10 cellular contexts compared by ENCODE assay signal in genomic region chr19:1906985-1907562, GRCh38. TPM values are rescaled to one million over a fixed set of nuclear protein-coding genes. Genes with fewer than 3 reads are reported as not detected.
DNase-seq lines count a peak whose midpoint lies in the region; ATAC-seq and TF ChIP-seq lines count a peak whose summit lies in the region.
"Had no signal": no experiment of that assay in that cellular context is flagged by ENCODE, and none has a peak within 500 bp of the region (broad histone marks: within the 10 kb centered on the region; RNA-seq: fewer than 3 reads in every experiment).

No MANE protein-coding gene starts in this region.

- TF ChIP-seq CTCF in GM23338 (conservative IDR thresholded peaks at IDR 0.05; ENCODE audit: low read depth in 2 of 2): no peak
- no peak for TF ChIP-seq CTCF in adrenal gland (IDR thresholded peaks at IDR 0.05)
- no peak for TF ChIP-seq CTCF in neural progenitor cell (IDR thresholded peaks at IDR 0.05)
- no peak for TF ChIP-seq CTCF in left lung (IDR thresholded peaks at IDR 0.05)

- H3K27me3 Mint-ChIP-seq in GM23338 (ENCODE audit: insufficient read depth, low read depth, poor library complexity) (peaks cover 19% of the 10 kb centered on the region), neural progenitor cell (ENCODE audit: insufficient read depth, low read depth) (peaks cover 6% of the 10 kb centered on the region)

- no peak overlapping the region for H3K9ac ChIP-seq in neural progenitor cell

- peaks cover 12% of the 10 kb centered on the region for H3K36me3 Mint-ChIP-seq in GM23338 (ENCODE audit: low read depth)
- peaks cover 4% of the 10 kb centered on the region for H3K36me3 Mint-ChIP-seq in neural progenitor cell

- no peak overlapping the region for H2AFZ ChIP-seq in GM23338
- no peak overlapping the region for H2AFZ ChIP-seq in neural progenitor cell (replicated peaks)

- H3K4me3 Mint-ChIP-seq in GM23338 (peak overlapping the region; percentile 24; the same call in 1 of the 3 replicates), neural progenitor cell (peak overlapping the region; percentile 63)

- no peak overlapping the region for H3K27ac ChIP-seq in GM23338 (ENCODE audit: low read depth)
- peak overlapping the region in 3 of 5 donors; percentile 40 to 81 (median 74) for H3K27ac ChIP-seq in adrenal gland
- H3K27ac ChIP-seq in neural progenitor cell: no peak overlapping the region
- no peak overlapping the region for H3K27ac ChIP-seq in left lung

- H3K27ac Mint-ChIP-seq in GM23338: no peak overlapping the region
- peak overlapping the region; percentile 63 for H3K27ac Mint-ChIP-seq in neural progenitor cell

- H4K20me1 ChIP-seq in GM23338 (replicated peaks; ENCODE audit: insufficient read depth) (peaks cover 7% of the 10 kb centered on the region), neural progenitor cell (ENCODE audit: low read depth) (peaks cover 61% of the 10 kb centered on the region)

- H3K9me3 Mint-ChIP-seq in GM23338 (peaks cover 4% of the 10 kb centered on the region; the same call in 1 of the 3 replicates), neural progenitor cell (no peaks in the 10 kb centered on the region)

- 90 to 93% (median 92%) methylated on average over 8 to 10 of the region's 10 CpGs for WGBS in adrenal gland, 4 donors

- H3K79me2 ChIP-seq in GM23338 (replicated peaks; ENCODE audit: insufficient read depth) (peaks cover 64% of the 10 kb centered on the region), neural progenitor cell (ENCODE audit: low read depth) (peaks cover 65% of the 10 kb centered on the region)

- H3K36me3 ChIP-seq in GM23338 (ENCODE audit: insufficient read depth) (no peaks in the 10 kb centered on the region), adrenal gland (replicated peaks in 1 of 2) (peaks cover 0 to 1% of the 10 kb centered on the region in 2 donors), neural progenitor cell (no peaks in the 10 kb centered on the region), left lung (peaks cover 0 to 14% of the 10 kb centered on the region in 2 donors)

- H3K4me1 Mint-ChIP-seq in GM23338 (peaks cover 21% of the 10 kb centered on the region), neural progenitor cell (peaks cover 27% of the 10 kb centered on the region)

- H3K4me1 ChIP-seq in GM23338 (ENCODE audit: insufficient read depth) (peaks cover 12% of the 10 kb centered on the region), adrenal gland (replicated peaks in 1 of 2) (peaks cover 6 to 25% of the 10 kb centered on the region in 2 donors), neural progenitor cell (peaks cover 13% of the 10 kb centered on the region), left lung (peaks cover 13 to 74% of the 10 kb centered on the region in 2 donors)

- H3K27me3 ChIP-seq in GM23338 (ENCODE audit: insufficient read depth) (no peaks in the 10 kb centered on the region), adrenal gland (no peaks in the 10 kb centered on the region), neural progenitor cell (no peaks in the 10 kb centered on the region), left lung (no peaks in the 10 kb centered on the region)

- intact Hi-C loops in adrenal gland (cut with DNase I) (no loop called here), left lung (cut with DNase I) (no loop called here)

- ATAC-seq in GM23338 (no peak), left lung (no peak)
- ATAC-seq: activated CD4-positive, CD25-positive, alpha-beta regulatory T cell treated with anti-CD3 and anti-CD28 coated beads, Interleukin-2, amount 50 U/mL, for 24 hours had no signal

- no peaks in the 10 kb centered on the region for H3K9me2 ChIP-seq in GM23338 (ENCODE audit: insufficient read depth)

- TF ChIP-seq POLR2A in adrenal gland (IDR thresholded peaks at IDR 0.05): no peak

- no peak overlapping the region; the same call in 1 of the 2 replicates for H3K4me2 ChIP-seq in GM23338
- no peak overlapping the region for H3K4me2 ChIP-seq in neural progenitor cell

- DNase-seq in GM23338 (ENCODE audit: low spot score) (no peak), adrenal gland (no peak), neural progenitor cell (ENCODE audit: low spot score) (no peak), CD1c-positive myeloid dendritic cell (ENCODE audit: extremely low spot score) (no peak), HCEC 1CT (no peak), left lung (no peak)
- DNase-seq: foreskin melanocyte; NK-92 treated with Interleukin-12 subunit alpha and Interleukin-12 subunit beta, amount 100 ng/mL, for 24 hours; stimulated activated CD4-positive, alpha-beta T cell treated with anti-CD3 and anti-CD28 coated beads, Interleukin-1b, Interleukin-23, amount 100 ng/mL, for 48 hours had no signal

- H3F3A ChIP-seq in GM23338 (replicated peaks; ENCODE audit: low read depth): peaks cover 20% of the 10 kb centered on the region
- H3F3A ChIP-seq in neural progenitor cell (ENCODE audit: low read depth): peaks cover 23% of the 10 kb centered on the region

- H3K9me3 ChIP-seq in adrenal gland (replicated peaks in 1 of 3): no peaks in the 10 kb centered on the region
- H3K9me3 ChIP-seq in neural progenitor cell (ENCODE audit: low read depth): no peaks in the 10 kb centered on the region
- H3K9me3 ChIP-seq in left lung: no peaks in the 10 kb centered on the region

- H3K4me3 ChIP-seq in GM23338 (no peak overlapping the region), adrenal gland (no peak overlapping the region), neural progenitor cell (no peak overlapping the region), left lung (no peak overlapping the region)

TF ChIP-seq in GM23338, 12 proteins besides CTCF, POLR2A, EP300 and RAD21 (continues in another document):
- TF ChIP-seq ZNF331 (CRISPR knock-in tag; IDR thresholded peaks at IDR 0.05; ENCODE audit: low read depth) (no peak), EZH2phosphoT487 (IDR thresholded peaks at IDR 0.05; ENCODE audit: unreplicated experiment) (no peak), EZH2 (IDR thresholded peaks at IDR 0.05; ENCODE audit: low read depth, unreplicated experiment) (no peak), JUNB (IDR thresholded peaks at IDR 0.05; ENCODE audit: unreplicated experiment) (no peak), NANOG (IDR thresholded peaks at IDR 0.05; ENCODE audit: borderline replicate concordance) (no peak), CREB1 (CRISPR knock-in tag; IDR thresholded peaks at IDR 0.05; ENCODE audit: low read depth) (no peak)

RNA-seq across cellular contexts. Expression of gene ADAT3, which starts 1.9 kb away (rescaled TPM):
- total RNA-seq in GM23338 (2014; rRNA removed; shearing (Covaris generic)): 10.6 and 12.4 TPM in 2 replicates
- polyA plus RNA-seq in GM23338 (2016; fragmentation: Nextera tagmentation; extraction: Ambion mirVana) (7.8 and 7.9 TPM in 2 replicates), adrenal gland (1 to 10 TPM in 2 of 3 donors, not detected in 1; 8.1 to 8.3 TPM)
- total RNA-seq in adrenal gland (10 to 100 TPM in 3 of 8 donors, 1 to 10 TPM in 5; 4.7 to 29.6 (median 9.2) TPM), neural progenitor cell (ENCODE audit: low replicate concordance) (2.4 and 6.5 TPM in 2 replicates), left lung (1 to 10 TPM; 7.2 to 9.4 TPM)

RNA-seq across cellular contexts. Expression of gene SCAMP4, which starts 1.9 kb away (rescaled TPM):
- 87.0 and 106 TPM in 2 replicates for total RNA-seq in GM23338 (2014; rRNA removed; shearing (Covaris generic))
- polyA plus RNA-seq in GM23338 (2016; fragmentation: Nextera tagmentation; extraction: Ambion mirVana) (35.5 and 39.4 TPM in 2 replicates), adrenal gland (10 to 100 TPM; 13.5 to 43.8 (median 22.7) TPM)
- total RNA-seq in adrenal gland (100 to 1,000 TPM in 3 of 8 donors, 10 to 100 TPM in 5; 47.8 to 192 (median 84.8) TPM), neural progenitor cell (ENCODE audit: low replicate concordance) (11.5 and 67.6 TPM in 2 replicates), left lung (10 to 100 TPM; 75.4 to 86.6 TPM)

RNA-seq across cellular contexts. Expression of gene ABHD17A, which starts 21.8 kb away (rescaled TPM):
- total RNA-seq in GM23338 (2014; rRNA removed; shearing (Covaris generic)): 68.8 and 99.9 TPM in 2 replicates
- polyA plus RNA-seq in GM23338 (2016; fragmentation: Nextera tagmentation; extraction: Ambion mirVana) (34.2 and 37.1 TPM in 2 replicates), adrenal gland (100 to 1,000 TPM in 2 of 3 donors, 1 to 10 TPM in 1; 2.5 to 235 (median 195) TPM)
- total RNA-seq in adrenal gland (100 to 1,000 TPM in 4 of 8 donors, 10 to 100 TPM in 4; 60.1 to 145 (median 99.4) TPM), neural progenitor cell (ENCODE audit: low replicate concordance) (20.2 and 87.0 TPM in 2 replicates), left lung (10 to 100 TPM; 70.2 to 72.7 TPM)

RNA-seq across cellular contexts. Expression of gene CSNK1G2, which starts 33.9 kb away (rescaled TPM):
- total RNA-seq in GM23338 (2014; rRNA removed; shearing (Covaris generic)): 113 and 147 TPM in 2 replicates
- polyA plus RNA-seq in GM23338 (2016; fragmentation: Nextera tagmentation; extraction: Ambion mirVana): 39.6 and 55.9 TPM in 2 replicates
- total RNA-seq in adrenal gland: 10 to 100 TPM; 50.7 to 83.4 (median 73.6) TPM
- polyA plus RNA-seq in adrenal gland: 100 to 1,000 TPM in 2 of 3 donors, 10 to 100 TPM in 1; 30.0 to 120 (median 100) TPM
- total RNA-seq in neural progenitor cell (ENCODE audit: low replicate concordance): 49.6 and 161 TPM in 2 replicates
- 10 to 100 TPM; 45.9 to 64.5 TPM for total RNA-seq in left lung

RNA-seq across cellular contexts. Expression of gene KLF16, which starts 43.7 kb away (rescaled TPM):
- total RNA-seq in GM23338 (2014; rRNA removed; shearing (Covaris generic)): 20.2 and 22.0 TPM in 2 replicates
- polyA plus RNA-seq in GM23338 (2016; fragmentation: Nextera tagmentation; extraction: Ambion mirVana) (8.9 and 12.3 TPM in 2 replicates), adrenal gland (10 to 100 TPM in 1 of 3 donors, 1 to 10 TPM in 2; 2.0 to 12.9 (median 6.9) TPM)
- total RNA-seq in adrenal gland (10 to 100 TPM in 7 of 8 donors, 1 to 10 TPM in 1; 7.1 to 28.1 (median 18.3) TPM), neural progenitor cell (ENCODE audit: low replicate concordance) (1.0 and 4.8 TPM in 2 replicates), left lung (10 to 100 TPM; 18.5 to 28.8 TPM)

Comparison
In these comparisons a context has a peak if more than half of its experiments do, and no peak if none do; other contexts are left out.
1. H3K27ac ChIP-seq: peak in adrenal gland (3 of 5); none in GM23338 (single experiment), neural progenitor cell (single experiment) and left lung (0 of 2).